Comparison of ENCODE assay signal across 10 cellular contexts in genomic region chr1:68331117-68331865, GRCh38.
DNase-seq lines count a peak whose midpoint lies in the region; ATAC-seq and TF ChIP-seq lines count a peak whose summit lies in the region.
"Had no signal": no experiment of that assay in that cellular context is flagged by ENCODE, and none has a peak within 500 bp of the region (broad histone marks: within the 10 kb centered on the region; RNA-seq: fewer than 3 reads in every experiment).

No MANE protein-coding gene starts in this region.

- no peaks in the 10 kb centered on the region for H3K27me3 ChIP-seq in right cardiac atrium (ENCODE audit: control insufficient read depth, insufficient read depth)
- no peaks in the 10 kb centered on the region for H3K27me3 ChIP-seq in stomach
- H3K27me3 ChIP-seq: body of pancreas, heart left ventricle had no signal

- no peak overlapping the region for H3K4me3 ChIP-seq in epithelial cell of esophagus (ENCODE audit: low read length)
- H3K4me3 ChIP-seq in skeletal muscle cell (ENCODE audit: low read depth, low read length): no peak overlapping the region
- H3K4me3 ChIP-seq in right cardiac atrium (ENCODE audit: low read length): no peak overlapping the region
- H3K4me3 ChIP-seq in stomach: no peak overlapping the region
- H3K4me3 ChIP-seq: body of pancreas, heart left ventricle had no signal

- H3K9me3 ChIP-seq in right cardiac atrium (ENCODE audit: control insufficient read depth, low read length): no peaks in the 10 kb centered on the region
- H3K9me3 ChIP-seq in stomach: no peaks in the 10 kb centered on the region
- H3K9me3 ChIP-seq: body of pancreas, heart left ventricle had no signal

- no peaks in the 10 kb centered on the region for H3K36me3 ChIP-seq in stomach
- H3K36me3 ChIP-seq: heart left ventricle had no signal

- H3K4me1 ChIP-seq in right cardiac atrium (ENCODE audit: control insufficient read depth, insufficient read depth, low read length) (no peaks in the 10 kb centered on the region), stomach (peaks cover 0 to 10% (median 3%) of the 10 kb centered on the region in 4 donors)
- H3K4me1 ChIP-seq: body of pancreas had no signal

- no peak for TF ChIP-seq POLR2A in stomach (IDR thresholded peaks at IDR 0.05)

- ATAC-seq in right cardiac atrium: no peak
- ATAC-seq: body of pancreas had no signal

- DNase-seq in GM03348 (ENCODE audit: low spot score) (peak; percentile 65), NCI-H69 (lab: John Stamatoyannopoulos, UW) (peak; percentile 79), epithelial cell of esophagus (ENCODE audit: low read depth) (peak; percentile 69), skeletal muscle cell (ENCODE audit: low read depth) (peak; percentile 74), right cardiac atrium (no peak), T1000 (lab: John Stamatoyannopoulos, UW) (no peak), stomach (no peak), DMS114 treated with DMSO at 0.1 percent for 48 hours (lab: John Stamatoyannopoulos, UW; ENCODE audit: unreplicated experiment) (no peak)
- DNase-seq: body of pancreas, heart left ventricle had no signal

- 98% methylated on average over 2 of the region's 2 CpGs for WGBS in right cardiac atrium
- WGBS in stomach, 5 donors: 86 to 98% (median 90%) methylated on average over 2 of the region's 2 CpGs

- TF ChIP-seq EP300 in stomach (IDR thresholded peaks at IDR 0.05): no peak

- TF ChIP-seq CTCF in epithelial cell of esophagus (IDR thresholded peaks at IDR 0.05; ENCODE audit: insufficient read depth, low read depth, low read length, missing control alignments) (no peak), stomach (IDR thresholded peaks at IDR 0.05) (no peak)

- H3K27ac ChIP-seq in right cardiac atrium (ENCODE audit: low read length) (no peak overlapping the region), stomach (no peak overlapping the region)
- H3K27ac ChIP-seq: body of pancreas, heart left ventricle had no signal

- intact Hi-C loops in right cardiac atrium (cut with DNase I) (no loop called here), stomach (cut with DNase I; ENCODE audit: low total_unique reads) (no loop called here)

Comparison
In these comparisons a context has a peak if more than half of its experiments do, and no peak if none do; other contexts are left out.
1. DNase-seq: peak in GM03348 (single experiment), NCI-H69 (single experiment), epithelial cell of esophagus (single experiment) and skeletal muscle cell (single experiment); none in right cardiac atrium (0 of 3), T1000 (single experiment), stomach (single experiment) and DMS114 treated with DMSO at 0.1 percent for 48 hours (single experiment).